ENCODE assay signal across 8 cellular contexts in the genomic region with DNA sequence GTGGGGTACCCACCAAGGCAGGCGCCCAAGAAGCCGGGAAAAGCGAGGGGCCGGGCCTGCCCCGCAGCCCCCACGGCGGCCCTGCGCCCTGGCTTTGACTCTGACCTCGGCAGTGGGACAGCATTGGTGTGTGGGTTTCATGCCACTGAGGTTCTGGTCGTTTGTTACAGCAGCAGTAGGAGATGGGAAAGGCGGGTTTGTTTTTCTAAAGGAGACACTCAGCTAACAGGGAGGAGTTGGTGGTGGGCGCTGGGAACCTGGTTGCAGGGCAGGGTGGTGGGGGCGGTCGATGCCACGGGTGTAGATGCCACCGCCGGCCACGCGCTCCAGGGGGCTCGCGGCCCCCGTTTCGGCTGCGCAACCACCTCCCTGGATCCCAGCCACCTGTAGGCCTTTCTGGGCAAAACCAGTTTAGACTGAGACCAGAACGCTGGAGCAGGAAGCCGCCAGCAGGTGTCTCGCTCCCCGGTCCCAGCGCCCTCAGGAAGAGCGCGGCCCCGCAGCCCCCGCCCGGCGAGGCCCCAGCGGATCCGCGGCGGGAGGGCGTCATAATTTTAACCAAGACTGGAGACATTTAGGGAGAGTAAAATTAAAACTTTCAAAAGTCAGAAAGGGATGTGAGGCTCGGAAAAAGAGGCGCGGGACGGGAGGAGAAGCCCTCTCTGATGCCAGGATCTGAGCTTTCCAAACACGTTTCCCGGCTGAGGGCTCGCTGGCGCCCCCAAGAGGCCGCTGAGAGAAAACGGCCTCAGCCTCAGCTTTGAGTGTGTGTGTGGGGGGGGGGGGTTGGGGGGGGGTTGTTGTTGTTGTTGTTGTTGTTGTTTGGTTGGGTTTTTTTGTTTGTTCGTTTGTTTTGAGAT. TPM values are rescaled to one million over a fixed set of nuclear protein-coding genes. Genes with fewer than 3 reads are reported as not detected.
DNase-seq lines count a peak whose midpoint lies in the region; ATAC-seq and TF ChIP-seq lines count a peak whose summit lies in the region.

No MANE protein-coding gene starts in this region.

- peak; percentile 87 for ATAC-seq in GM21737 (IDR thresholded peaks at IDR 0.05; ENCODE audit: unreplicated experiment)
- ATAC-seq in psoas muscle, result peak; percentile 69 to 95 (median 84)
- no peak for ATAC-seq in GM21381 (IDR thresholded peaks at IDR 0.05; ENCODE audit: unreplicated experiment)

- H3K27ac ChIP-seq in SJCRH30, result no peak overlapping the region
- peak overlapping the region; percentile 76 for H3K27ac ChIP-seq in left ventricle myocardium inferior (replicated peaks)
- H3K27ac ChIP-seq in psoas muscle, result peak overlapping the region; percentile 55

- DNase-seq in D341Med (ENCODE audit: low spot score) (peak; percentile 97), LNCaP clone FGC (ENCODE audit: low read depth) (peak; percentile 52), SJCRH30 (peak; percentile 55 to 80), left ventricle myocardium inferior (peak; percentile 70), psoas muscle (peak; percentile 81 to 83)
- peak; percentile 14 for DNase-seq in activated naive CD8-positive, alpha-beta T cell treated with anti-CD3 and anti-CD28 coated beads, Interleukin-2, amount 50 U/mL, for 16 hours (ENCODE audit: low read depth, low spot score)

- TF ChIP-seq CTCF in LNCaP clone FGC (IDR thresholded peaks at IDR 0.05; ENCODE audit: control insufficient read depth, extremely low read depth, insufficient read depth), result peak; percentile 76
- TF ChIP-seq CTCF in left ventricle myocardium inferior (IDR thresholded peaks at IDR 0.05; ENCODE audit: borderline replicate concordance), result peak; percentile 72
- peak; percentile 49 for TF ChIP-seq CTCF in psoas muscle (IDR thresholded peaks at IDR 0.05)

- no peaks in the 10 kb centered on the region for H3K36me3 ChIP-seq in SJCRH30
- H3K36me3 ChIP-seq in left ventricle myocardium inferior, result no peaks in the 10 kb centered on the region
- H3K36me3 ChIP-seq in psoas muscle (ENCODE audit: insufficient read depth in 1 of 2, low read depth in 1 of 2), result no peaks in the 10 kb centered on the region

- 16 to 21% (median 20%) methylated on average over 46 to 51 of the region's 51 CpGs for WGBS in psoas muscle, 3 donors

- H3K4me1 ChIP-seq in SJCRH30, result no peaks in the 10 kb centered on the region
- H3K4me1 ChIP-seq in left ventricle myocardium inferior, result peaks cover 10% of the 10 kb centered on the region
- H3K4me1 ChIP-seq in psoas muscle, result no peaks in the 10 kb centered on the region

- H3K4me3 ChIP-seq in LNCaP clone FGC (ENCODE audit: low read depth, low read length), result peak overlapping the region; percentile 52
- peak overlapping the region; percentile 59 for H3K4me3 ChIP-seq in SJCRH30
- H3K4me3 ChIP-seq in left ventricle myocardium inferior, result peak overlapping the region; percentile 69
- peak overlapping the region; percentile 63 for H3K4me3 ChIP-seq in psoas muscle

- H3K9me3 ChIP-seq in SJCRH30 (replicated peaks) (no peaks in the 10 kb centered on the region), left ventricle myocardium inferior (replicated peaks) (no peaks in the 10 kb centered on the region), psoas muscle (no peaks in the 10 kb centered on the region)

- intact Hi-C loops in left ventricle myocardium inferior (cut with micrococcal nuclease) (no loop called here), psoas muscle (cut with DNase I) (no loop called here)

- H3K27me3 ChIP-seq in SJCRH30, result no peaks in the 10 kb centered on the region
- H3K27me3 ChIP-seq in left ventricle myocardium inferior (ENCODE audit: low read depth), result no peaks in the 10 kb centered on the region
- peaks cover 0 to 9% (median 1%) of the 10 kb centered on the region in 3 donors for H3K27me3 ChIP-seq in psoas muscle (ENCODE audit: insufficient read depth in 3 of 3, low read length in 2 of 3)

RNA-seq across cellular contexts. Expression of gene CIDEA, which starts 17.4 kb away (rescaled TPM):
- total RNA-seq in SJCRH30 (2014; rRNA removed; shearing (Covaris generic)), result not detected in 2 replicates
- total RNA-seq in left ventricle myocardium inferior, result 0.33 TPM
- under 1 TPM in 1 of 4 donors, not detected in 3; 0.42 TPM for total RNA-seq in psoas muscle
- polyA plus RNA-seq in psoas muscle, result 1 to 10 TPM in 2 of 3 donors, under 1 TPM in 1; 0.38 to 2.7 (median 1.0) TPM

RNA-seq across cellular contexts. Expression of gene TUBB6, which starts 36.4 kb away (rescaled TPM):
- 108 and 127 TPM in 2 replicates for total RNA-seq in SJCRH30 (2014; rRNA removed; shearing (Covaris generic))
- total RNA-seq in left ventricle myocardium inferior, result 81.5 TPM
- total RNA-seq in psoas muscle, result 10 to 100 TPM; 12.5 to 25.3 (median 18.5) TPM
- 10 to 100 TPM; 17.4 to 46.7 (median 23.6) TPM for polyA plus RNA-seq in psoas muscle

Comparison
In these comparisons a context has a peak if more than half of its experiments do, and no peak if none do; other contexts are left out.
1. DNase-seq: peak in every context shown above with its lines; median percentile 97 in D341Med; 82 in psoas muscle; 70 in left ventricle myocardium inferior; 68 in SJCRH30; 52 in LNCaP clone FGC; 14 in activated naive CD8-positive, alpha-beta T cell treated with anti-CD3 and anti-CD28 coated beads, Interleukin-2, amount 50 U/mL, for 16 hours.